15 cellular contexts compared by ENCODE assay signal in genomic region chr7:92715963-92716362, GRCh38.
DNase-seq lines count a peak whose midpoint lies in the region; ATAC-seq and TF ChIP-seq lines count a peak whose summit lies in the region.
"Had no signal": no experiment of that assay in that cellular context is flagged by ENCODE, and none has a peak within 500 bp of the region (broad histone marks: within the 10 kb centered on the region; RNA-seq: fewer than 3 reads in every experiment).

No MANE protein-coding gene starts in this region.

- no peaks in the 10 kb centered on the region for H3K36me3 ChIP-seq in cardiac muscle cell
- peaks cover 27% of the 10 kb centered on the region for H3K36me3 ChIP-seq in SJSA1
- no peaks in the 10 kb centered on the region for H3K36me3 ChIP-seq in esophagus muscularis mucosa

- TF ChIP-seq CTCF in cardiac muscle cell (IDR thresholded peaks at IDR 0.05; ENCODE audit: low read depth, low read length) (no peak), esophagus muscularis mucosa (IDR thresholded peaks at IDR 0.05) (no peak), glutamatergic neuron (IDR thresholded peaks at IDR 0.05; ENCODE audit: partially characterized antibody, unreplicated experiment) (no peak)

- TF ChIP-seq EP300 in esophagus muscularis mucosa (IDR thresholded peaks at IDR 0.05) = no peak

- H3K9me3 Mint-ChIP-seq in stimulated activated effector memory CD8-positive, alpha-beta T cell treated with anti-CD3 and anti-CD28 coated beads, Interleukin-12 subunit alpha, Interleukin-12 subunit beta, amount 100 ng/mL, for 72 hours = no peaks in the 10 kb centered on the region
- no peaks in the 10 kb centered on the region for H3K9me3 Mint-ChIP-seq in glutamatergic neuron (ENCODE audit: unreplicated experiment)
- H3K9me3 Mint-ChIP-seq: GM23338 had no signal

- peaks cover 4% of the 10 kb centered on the region for H3K27me3 Mint-ChIP-seq in glutamatergic neuron (ENCODE audit: unreplicated experiment)

- H3K4me3 ChIP-seq in cardiac muscle cell (no peak overlapping the region), SJSA1 (no peak overlapping the region), esophagus muscularis mucosa (no peak overlapping the region)
- H3K4me3 ChIP-seq: A549, GM23338 had no signal

- H3K4me1 ChIP-seq in cardiac muscle cell (ENCODE audit: low read depth) = peaks cover 6% of the 10 kb centered on the region
- peaks cover 60% of the 10 kb centered on the region for H3K4me1 ChIP-seq in SJSA1 (replicated peaks)
- H3K4me1 ChIP-seq in esophagus muscularis mucosa = peaks cover 19 to 48% (median 42%) of the 10 kb centered on the region in 4 donors

- 75% methylated on average over 2 of the region's 2 CpGs for WGBS in esophagus muscularis mucosa

- no peak for ATAC-seq in stimulated activated effector memory CD8-positive, alpha-beta T cell treated with anti-CD3 and anti-CD28 coated beads, Interleukin-12 subunit alpha, Interleukin-12 subunit beta, amount 100 ng/mL, for 72 hours
- ATAC-seq: A549, GM23338 had no signal

- intact Hi-C loops in cardiac septum (cut with DNase I) (loop anchor here (5.0 kb wide), 1 partner anchor 116 kb away; no protein-coding TSS in a partner anchor), esophagus muscularis mucosa (cut with DNase I) (no loop called here)

- no peak overlapping the region for H3K4me3 Mint-ChIP-seq in stimulated activated effector memory CD8-positive, alpha-beta T cell treated with anti-CD3 and anti-CD28 coated beads, Interleukin-12 subunit alpha, Interleukin-12 subunit beta, amount 100 ng/mL, for 72 hours
- H3K4me3 Mint-ChIP-seq in glutamatergic neuron (ENCODE audit: unreplicated experiment) = no peak overlapping the region
- H3K4me3 Mint-ChIP-seq: GM23338 had no signal

- H3K4me1 Mint-ChIP-seq in stimulated activated effector memory CD8-positive, alpha-beta T cell treated with anti-CD3 and anti-CD28 coated beads, Interleukin-12 subunit alpha, Interleukin-12 subunit beta, amount 100 ng/mL, for 72 hours = peaks cover 46% of the 10 kb centered on the region
- peaks cover 18% of the 10 kb centered on the region for H3K4me1 Mint-ChIP-seq in glutamatergic neuron (ENCODE audit: low read depth, unreplicated experiment)

- peak overlapping the region; percentile 55 for H3K27ac ChIP-seq in cardiac muscle cell
- H3K27ac ChIP-seq in SJSA1 = peak overlapping the region; percentile 60; the same call in 1 of the 2 replicates
- H3K27ac ChIP-seq in esophagus muscularis mucosa (replicated peaks in 1 of 4) = peak overlapping the region; percentile 80 to 88 (median 86)
- H3K27ac ChIP-seq: RWPE1 had no signal

- H3K36me3 Mint-ChIP-seq in stimulated activated effector memory CD8-positive, alpha-beta T cell treated with anti-CD3 and anti-CD28 coated beads, Interleukin-12 subunit alpha, Interleukin-12 subunit beta, amount 100 ng/mL, for 72 hours = peaks cover 100% of the 10 kb centered on the region
- no peaks in the 10 kb centered on the region for H3K36me3 Mint-ChIP-seq in glutamatergic neuron (ENCODE audit: unreplicated experiment)

- TF ChIP-seq POLR2A in esophagus muscularis mucosa (IDR thresholded peaks at IDR 0.05; ENCODE audit: low read depth) = no peak

- H3K27me3 ChIP-seq in cardiac muscle cell (no peaks in the 10 kb centered on the region), SJSA1 (replicated peaks) (no peaks in the 10 kb centered on the region), esophagus muscularis mucosa (no peaks in the 10 kb centered on the region)

- peak overlapping the region; percentile 13 for H3K27ac Mint-ChIP-seq in stimulated activated effector memory CD8-positive, alpha-beta T cell treated with anti-CD3 and anti-CD28 coated beads, Interleukin-12 subunit alpha, Interleukin-12 subunit beta, amount 100 ng/mL, for 72 hours
- no peak overlapping the region for H3K27ac Mint-ChIP-seq in glutamatergic neuron (ENCODE audit: unreplicated experiment)
- H3K27ac Mint-ChIP-seq: GM23338 had no signal

- DNase-seq in cardiac muscle cell (ENCODE audit: low read depth in 1 of 2, low spot score in 1 of 2) (no peak), cardiac septum (ENCODE audit: low spot score) (no peak), SJSA1 (ENCODE audit: low read depth in 1 of 2, low spot score in 2 of 2) (no peak), esophagus muscularis mucosa (ENCODE audit: extremely low spot score) (no peak), NCI-H1105 treated with DMSO at 0.1 percent for 48 hours (lab: John Stamatoyannopoulos, UW) (no peak), glutamatergic neuron (no peak)
- DNase-seq in stimulated activated effector memory CD8-positive, alpha-beta T cell treated with anti-CD3 and anti-CD28 coated beads, Interleukin-12 subunit alpha, Interleukin-12 subunit beta, amount 100 ng/mL, for 72 hours (ENCODE audit: low spot score in 2 of 2) = no peak
- DNase-seq: AML-193, DMS79 treated with DMSO at 0.1 percent for 48 hours, GDM1, NCI-H226, NCI-H526 had no signal

- H3K9me3 ChIP-seq in cardiac muscle cell (ENCODE audit: low read depth) (no peaks in the 10 kb centered on the region), SJSA1 (replicated peaks) (no peaks in the 10 kb centered on the region), esophagus muscularis mucosa (no peaks in the 10 kb centered on the region)
- H3K9me3 ChIP-seq: A549 had no signal
